2 cellular contexts compared by ENCODE assay signal in the genomic region with DNA sequence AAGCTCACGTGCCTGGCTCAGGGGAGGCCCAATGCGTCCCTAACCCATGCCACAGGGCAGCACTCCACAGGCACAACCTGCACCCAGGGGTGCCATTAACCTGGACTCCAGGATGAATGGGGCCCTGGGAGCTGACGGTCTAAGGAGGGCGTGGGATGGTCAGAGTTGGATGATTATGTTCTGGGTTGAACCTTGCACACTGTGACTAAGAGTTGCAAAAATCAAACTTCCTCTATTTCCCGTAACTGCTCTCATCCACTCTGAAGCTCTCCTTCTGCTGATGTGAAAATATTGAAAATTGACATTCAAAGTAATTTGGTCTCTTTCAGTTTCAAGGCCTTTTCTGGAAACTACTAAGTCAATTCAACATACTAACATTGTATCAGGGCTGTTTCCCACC. TPM values are rescaled to one million over a fixed set of nuclear protein-coding genes. Genes with fewer than 3 reads are reported as not detected.
"Had no signal": no experiment of that assay in that cellular context is flagged by ENCODE, and none has a peak within 500 bp of the region (broad histone marks: within the 10 kb centered on the region; RNA-seq: fewer than 3 reads in every experiment).

No MANE protein-coding gene starts in this region.

RNA-seq across cellular contexts. Expression of a gene that starts 54.0 kb away (rescaled TPM):
- total RNA-seq: osteoblast, thoracic aorta had no signal
